Comparison of ENCODE assay signal across 26 cellular contexts in genomic region chr1:162317659-162318058, GRCh38. TPM values are rescaled to one million over a fixed set of nuclear protein-coding genes. Genes with fewer than 3 reads are reported as not detected.
"Had no signal": no experiment of that assay in that cellular context is flagged by ENCODE, and none has a peak within 500 bp of the region (broad histone marks: within the 10 kb centered on the region; RNA-seq: fewer than 3 reads in every experiment).

No MANE protein-coding gene starts in this region.

- H3K9me3 ChIP-seq: esophagus muscularis mucosa, gastrocnemius medialis, heart right ventricle, ovary, right atrium auricular region, sigmoid colon had no signal

- FAIRE-seq: colon, keratinocyte, urothelium cell line had no signal

- H3K27ac ChIP-seq: epithelial cell of prostate, esophagus muscularis mucosa, gastrocnemius medialis, heart right ventricle, ovary, right atrium auricular region, sigmoid colon, skin epidermis had no signal

- H3K36me3 ChIP-seq: esophagus muscularis mucosa, gastrocnemius medialis, heart right ventricle, ovary, right atrium auricular region, sigmoid colon had no signal

- H3K27me3 ChIP-seq: esophagus muscularis mucosa, heart right ventricle, ovary, right atrium auricular region, sigmoid colon had no signal

- DNase-seq: effector memory CD8-positive, alpha-beta T cell; gastrocnemius medialis; heart right ventricle; immature natural killer cell; left ventricle myocardium superior; mesenchymal stem cell; midbrain; naive thymus-derived CD4-positive, alpha-beta T cell; nucleus accumbens; ovary; sigmoid colon; stimulated activated CD4-positive, alpha-beta T cell treated with anti-CD3 and anti-CD28 coated beads, Interleukin-12 subunit alpha, Interleukin-12 subunit beta, amount 100 ng/mL, for 4 hours; stimulated activated naive CD4-positive, alpha-beta T cell treated with Interleukin-2 at 50 U/mL for 16 hours; trophoblast cell had no signal

- H3K4me3 ChIP-seq: esophagus muscularis mucosa, gastrocnemius medialis, heart right ventricle, lung, ovary, right atrium auricular region, sigmoid colon, skin epidermis had no signal

- H3K4me1 ChIP-seq: esophagus muscularis mucosa, gastrocnemius medialis, heart right ventricle, right atrium auricular region, sigmoid colon had no signal

- ATAC-seq: effector memory CD8-positive, alpha-beta T cell; gastrocnemius medialis; heart right ventricle; left ventricle myocardium superior; naive thymus-derived CD4-positive, alpha-beta T cell had no signal

RNA-seq across cellular contexts. Expression of gene SPATA46, which starts 59.0 kb away (rescaled TPM):
- total RNA-seq: esophagus muscularis mucosa; fibroblast of villous mesenchyme; heart right ventricle; left ventricle myocardium superior; lung; naive thymus-derived CD4-positive, alpha-beta T cell; neural crest cell; ovary; posterior vena cava; right atrium auricular region; sigmoid colon had no signal
- polyA plus RNA-seq: heart right ventricle; keratinocyte; lung; naive thymus-derived CD4-positive, alpha-beta T cell; ovary; sigmoid colon; thymus had no signal
